In the genomic region with DNA sequence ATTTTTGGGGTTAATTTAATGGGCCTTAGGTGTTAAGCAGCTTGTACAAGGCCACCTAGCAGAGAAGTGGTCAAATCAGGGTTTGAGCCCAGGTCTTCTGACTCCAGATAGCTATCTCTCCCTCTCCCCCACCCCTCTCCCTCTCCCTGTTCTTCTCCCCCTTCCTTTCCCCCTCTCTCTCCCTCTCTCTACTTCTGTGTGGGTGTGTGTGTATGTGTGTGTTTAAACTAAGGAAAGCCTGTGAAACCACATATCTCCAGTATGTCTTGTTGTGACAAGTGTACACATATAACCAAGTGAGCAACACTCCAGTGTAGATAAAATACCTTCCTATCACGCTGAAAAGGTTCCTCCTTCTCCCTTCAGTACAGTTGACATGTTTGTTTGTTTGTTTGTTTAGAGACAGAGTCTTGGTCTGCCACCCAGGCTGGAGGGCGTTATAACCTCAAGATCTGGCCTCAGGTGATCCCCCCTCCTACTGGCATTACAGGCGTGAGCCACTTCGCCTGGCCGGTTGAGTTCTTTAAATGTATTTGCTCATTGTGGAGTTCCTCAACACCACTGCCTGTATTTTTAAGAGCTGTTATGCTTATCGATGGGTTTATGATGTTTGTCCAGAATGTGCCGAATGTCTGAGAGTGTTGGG, we compare ENCODE assay signal across 21 cellular contexts.
DNase-seq lines count a peak whose midpoint lies in the region; ATAC-seq, FAIRE-seq and TF ChIP-seq lines count a peak whose summit lies in the region.
"Had no signal": no experiment of that assay in that cellular context is flagged by ENCODE, and none has a peak within 500 bp of the region (broad histone marks: within the 10 kb centered on the region; RNA-seq: fewer than 3 reads in every experiment).

No MANE protein-coding gene starts in this region.

- DNase-seq in CD14-positive monocyte (ENCODE audit: low spot score), result no peak
- DNase-seq in GM12892 (ENCODE audit: insufficient read length), result no peak
- peak in 2 of 4 experiments; percentile 34 to 45 for DNase-seq in K562 (ENCODE audit: extremely low read depth in 1 of 4, low spot score in 3 of 4)
- no peak for DNase-seq in neural crest cell (ENCODE audit: low read depth, low spot score)
- DNase-seq in putamen (ENCODE audit: low spot score), result no peak
- no peak for DNase-seq in AML-193 (lab: John Stamatoyannopoulos, UW)
- DNase-seq: activated gamma-delta T cell treated with Interleukin-2 at 50 U/mL for 16 hours, body of pancreas, cortex of kidney, DMS53, foreskin melanocyte, Karpas-422, NCI-H1092 treated with DMSO at 0.1 percent for 48 hours, PC-9, posterior cingulate gyrus, SK-N-SH had no signal

- H3K4me1 Mint-ChIP-seq in CD14-positive monocyte (peaks cover 92% of the 10 kb centered on the region), neural crest cell (peaks cover 83% of the 10 kb centered on the region)

- H3K9me3 Mint-ChIP-seq in CD14-positive monocyte (no peaks in the 10 kb centered on the region), neural crest cell (no peaks in the 10 kb centered on the region)

- H3K27ac ChIP-seq in K562 (ENCODE audit: extremely low read depth, low read depth, low read length), result no peak overlapping the region
- H3K27ac ChIP-seq: body of pancreas, epithelial cell of prostate, PC-9, upper lobe of left lung had no signal

- peak; percentile 74 for FAIRE-seq in GM12892 (lab: Jason Lieb, UNC)
- peak; percentile 67 for FAIRE-seq in K562 (lab: Jason Lieb, UNC)
- FAIRE-seq: TTC549 had no signal

- BruUV-seq in K562 (replicated peaks; lab: Mats Ljungman, UMichigan), result no TSS peak

- no peaks in the 10 kb centered on the region for H3K9me3 ChIP-seq in K562 (replicated peaks; ENCODE audit: control insufficient read depth, insufficient read depth, low read depth, low read length)
- H3K9me3 ChIP-seq: body of pancreas, SK-N-SH, upper lobe of left lung had no signal

- in situ Hi-C loops in K562 (cut with MboI), result loop anchor here (5.0 kb wide), 1 partner anchor 54 kb away; no protein-coding TSS in a partner anchor

- WGBS in K562 (ENCODE audit: insufficient coverage, low coverage, missing lambda C conversion rate), result 52% methylated on average over 7 of the region's 7 CpGs

- TF ChIP-seq POLR2A in GM12892 (IDR thresholded peaks at IDR 0.05; ENCODE audit: low read depth, low read length) (no peak), K562 (conservative IDR thresholded peaks at IDR 0.05) (no peak)

- TF ChIP-seq RAD21 in K562 (CRISPR knock-in tag; conservative IDR thresholded peaks at IDR 0.05 in 1 of 2, IDR thresholded peaks at IDR 0.05 in 1 of 2), result no peak

- no peak overlapping the region for H3K4me3 Mint-ChIP-seq in CD14-positive monocyte
- no peak overlapping the region for H3K4me3 Mint-ChIP-seq in neural crest cell

- H3K79me2 ChIP-seq in K562 (ENCODE audit: control insufficient read depth, insufficient read depth, low read length), result peaks cover 88% of the 10 kb centered on the region

- H3K4me2 ChIP-seq in K562 (ENCODE audit: insufficient read depth, low read length), result no peak overlapping the region
- H3K4me2 ChIP-seq: PC-9, SK-N-SH had no signal

- TF ChIP-seq EP300 in K562 (IDR thresholded peaks at IDR 0.05; ENCODE audit: low read length), result no peak

- no peaks in the 10 kb centered on the region for H3K9me1 ChIP-seq in K562 (ENCODE audit: control insufficient read depth, insufficient read depth, low read length)

- H3K9ac ChIP-seq in K562 (ENCODE audit: insufficient read depth in 1 of 2, low read depth in 2 of 2, low read length in 2 of 2), result no peak overlapping the region; a peak in 1 of 4 replicates
- H3K9ac ChIP-seq: SK-N-SH had no signal

- H3K4me3 ChIP-seq in K562, result no peak overlapping the region
- H3K4me3 ChIP-seq: body of pancreas, PC-9, upper lobe of left lung had no signal

- CTCF ChIA-PET in K562 (lab: Yijun Ruan, JAX; ENCODE audit: low intra/inter-chr PET ratio), result no interaction called here

- H3K36me3 Mint-ChIP-seq in CD14-positive monocyte, result peaks cover 9 to 58% of the 10 kb centered on the region in 2 donors
- H3K36me3 Mint-ChIP-seq in neural crest cell (ENCODE audit: low read depth), result no peaks in the 10 kb centered on the region

- intact Hi-C loops in CD14-positive monocyte (cut with micrococcal nuclease) (no loop called here), K562 (cut with micrococcal nuclease) (loop anchor here (5.0 kb wide), 1 partner anchor 89 kb away; no protein-coding TSS in a partner anchor)

- no peak for TF ChIP-seq CTCF in CD14-positive monocyte (IDR thresholded peaks at IDR 0.05)
- TF ChIP-seq CTCF in K562 (IDR thresholded peaks at IDR 0.05 in 2 of 3, conservative IDR thresholded peaks at IDR 0.05 in 1 of 3; ENCODE audit: insufficient read depth in 2 of 3, low read depth in 1 of 3, low read length in 3 of 3), result no peak
- TF ChIP-seq CTCF in neural crest cell (conservative IDR thresholded peaks at IDR 0.05), result no peak

- no peak overlapping the region for H2AFZ ChIP-seq in K562 (ENCODE audit: low read depth, low read length)
- H2AFZ ChIP-seq: PC-9 had no signal

- peaks cover 0 to 3% (median 2%) of the 10 kb centered on the region in 3 donors for H3K27me3 Mint-ChIP-seq in CD14-positive monocyte (ENCODE audit: low read depth in 3 of 3)
- H3K27me3 Mint-ChIP-seq in neural crest cell (ENCODE audit: low read depth), result no peaks in the 10 kb centered on the region

- no peaks in the 10 kb centered on the region; the same call in 2 of the 3 replicates for H3K36me3 ChIP-seq in K562 (ENCODE audit: control insufficient read depth, insufficient read depth, low read length)
- H3K36me3 ChIP-seq: upper lobe of left lung had no signal

- peaks cover 59% of the 10 kb centered on the region; the same call in 1 of the 2 replicates for H4K20me1 ChIP-seq in K562 (replicated peaks; ENCODE audit: control insufficient read depth, insufficient read depth, low read length)

- H3K4me1 ChIP-seq in K562 (replicated peaks in 1 of 2; ENCODE audit: control insufficient read depth in 2 of 2, insufficient read depth in 2 of 2, low read length in 2 of 2), result peaks cover 13 to 44% of the 10 kb centered on the region in 2 experiments; a peak in 4 of 5 replicates

- no peaks in the 10 kb centered on the region for H3K27me3 ChIP-seq in K562 (ENCODE audit: control insufficient read depth in 2 of 2, insufficient read depth in 2 of 2, low read length in 2 of 2)
- H3K27me3 ChIP-seq: body of pancreas, upper lobe of left lung had no signal

- POLR2A ChIA-PET in K562 (lab: Yijun Ruan, JAX), result interaction anchor here (0.9 to 2.4 kb wide), 2 partner anchors 10 to 14 kb away, joined by 3 to 11 read pairs; no protein-coding TSS in a partner anchor

- H3K27ac Mint-ChIP-seq in CD14-positive monocyte (peak overlapping the region in 5 of 7 donors; percentile 5 to 52 (median 42)), neural crest cell (ENCODE audit: unreplicated experiment) (peak overlapping the region; percentile 54)

- ATAC-seq in K562 (peak; percentile 43), GM18870 (IDR thresholded peaks at IDR 0.05; ENCODE audit: unreplicated experiment) (no peak), HG02840 (IDR thresholded peaks at IDR 0.05; ENCODE audit: low FRiP score, unreplicated experiment) (no peak)
- ATAC-seq: body of pancreas had no signal

TF ChIP-seq in K562, 482 proteins besides CTCF, POLR2A, EP300 and RAD21 (continues in another document):
- TF ChIP-seq MEIS2 (IDR thresholded peaks at IDR 0.05; ENCODE audit: partially characterized antibody) (peak; percentile 55), ZNF311 (CRISPR knock-in tag; IDR thresholded peaks at IDR 0.05) (no peak), EGR1 (conservative IDR thresholded peaks at IDR 0.05) (peak; percentile 72), DIDO1 (tag; IDR thresholded peaks at IDR 0.05; ENCODE audit: low read depth) (no peak), DPF2 (IDR thresholded peaks at IDR 0.05) (peak; percentile 70; the same call in 1 of the 2 replicates), TEAD4 (IDR thresholded peaks at IDR 0.05; ENCODE audit: low read length) (0 out of 2 replicates have a peak, but pooled peaks have one; percentile 37), TEAD4 (CRISPR knock-in tag; IDR thresholded peaks at IDR 0.05; ENCODE audit: borderline replicate concordance) (no peak), ETS2 (tag; IDR thresholded peaks at IDR 0.05; ENCODE audit: borderline replicate concordance, poor library complexity, severe bottlenecking) (no peak), ZSCAN32 (CRISPR knock-in tag; IDR thresholded peaks at IDR 0.05) (peak; percentile 62; the same call in 1 of the 2 replicates), HDAC1 (IDR thresholded peaks at IDR 0.05) (0 out of 4 replicates have a peak, but pooled peaks of 1 of the 2 experiments have one; percentile 23), KDM1A (IDR thresholded peaks at IDR 0.05) (peak in 1 of 2 experiments; percentile 26; a peak in 1 of 4 replicates), ADNP (tag; IDR thresholded peaks at IDR 0.05) (peak; percentile 27; the same call in 1 of the 2 replicates), KLF6 (CRISPR knock-in tag; IDR thresholded peaks at IDR 0.05; ENCODE audit: borderline replicate concordance) (no peak), MTA2 (IDR thresholded peaks at IDR 0.05; ENCODE audit: low read depth) (no peak), RBBP5 (IDR thresholded peaks at IDR 0.05; ENCODE audit: borderline replicate concordance, insufficient read depth, low read length, poor library complexity, severe bottlenecking) (no peak), HNRNPLL (IDR thresholded peaks at IDR 0.05; ENCODE audit: low read depth, low read length, poor library complexity, severe bottlenecking) (peak; percentile 2), ARID1B (IDR thresholded peaks at IDR 0.05) (peak; percentile 53; the same call in 1 of the 2 replicates), ZNF184 (CRISPR knock-in tag; IDR thresholded peaks at IDR 0.05) (no peak), ZNF444 (CRISPR knock-in tag; IDR thresholded peaks at IDR 0.05) (peak; percentile 66; the same call in 1 of the 2 replicates)
- TF ChIP-seq, protein P1, sequence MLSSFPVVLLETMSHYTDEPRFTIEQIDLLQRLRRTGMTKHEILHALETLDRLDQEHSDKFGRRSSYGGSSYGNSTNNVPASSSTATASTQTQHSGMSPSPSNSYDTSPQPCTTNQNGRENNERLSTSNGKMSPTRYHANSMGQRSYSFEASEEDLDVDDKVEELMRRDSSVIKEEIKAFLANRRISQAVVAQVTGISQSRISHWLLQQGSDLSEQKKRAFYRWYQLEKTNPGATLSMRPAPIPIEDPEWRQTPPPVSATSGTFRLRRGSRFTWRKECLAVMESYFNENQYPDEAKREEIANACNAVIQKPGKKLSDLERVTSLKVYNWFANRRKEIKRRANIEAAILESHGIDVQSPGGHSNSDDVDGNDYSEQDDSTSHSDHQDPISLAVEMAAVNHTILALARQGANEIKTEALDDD (IDR thresholded peaks at IDR 0.05), result 0 out of 2 replicates have a peak, but pooled peaks have one; percentile 25
- TF ChIP-seq, protein P2, sequence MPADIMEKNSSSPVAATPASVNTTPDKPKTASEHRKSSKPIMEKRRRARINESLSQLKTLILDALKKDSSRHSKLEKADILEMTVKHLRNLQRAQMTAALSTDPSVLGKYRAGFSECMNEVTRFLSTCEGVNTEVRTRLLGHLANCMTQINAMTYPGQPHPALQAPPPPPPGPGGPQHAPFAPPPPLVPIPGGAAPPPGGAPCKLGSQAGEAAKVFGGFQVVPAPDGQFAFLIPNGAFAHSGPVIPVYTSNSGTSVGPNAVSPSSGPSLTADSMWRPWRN (IDR thresholded peaks at IDR 0.05; ENCODE audit: low read depth), result no peak
